ENCODE assay signal across 1 cellular context in the genomic region with DNA sequence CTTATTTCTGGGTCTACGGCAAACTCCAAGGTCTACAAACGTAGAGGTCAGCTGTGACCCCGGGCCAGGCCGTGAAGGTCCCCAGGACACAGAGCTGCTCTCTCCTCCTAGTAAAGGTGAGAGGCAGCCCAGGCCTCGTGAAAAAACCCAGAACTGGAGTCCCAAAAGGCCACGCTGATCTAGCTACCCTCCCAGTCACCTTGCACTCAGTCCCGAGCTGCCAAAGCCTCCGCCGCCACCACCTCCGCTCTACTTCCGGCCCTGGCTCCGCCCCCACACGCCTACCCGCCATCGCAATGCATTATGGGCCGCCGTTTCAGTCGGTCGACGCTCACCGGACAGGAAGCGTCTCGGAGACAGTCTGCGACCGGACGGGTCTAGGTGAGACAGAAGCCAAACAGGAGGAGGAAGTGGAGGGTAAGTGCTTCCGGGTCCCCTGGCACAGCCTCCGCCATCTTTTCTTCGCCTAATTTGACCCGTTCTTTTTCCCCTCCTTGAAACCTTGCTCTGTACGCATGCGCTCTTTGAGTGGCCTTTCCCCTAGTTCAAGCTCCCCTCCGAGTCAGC.
TF ChIP-seq lines count a peak whose summit lies in the region.

A gene with protein sequence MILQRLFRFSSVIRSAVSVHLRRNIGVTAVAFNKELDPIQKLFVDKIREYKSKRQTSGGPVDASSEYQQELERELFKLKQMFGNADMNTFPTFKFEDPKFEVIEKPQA (minus strand): TSS at position 251 of the 567 bp plus-strand sequence. CDS start 5,110 bp downstream, outside the sequence.
TSS of gene GABPA (plus strand) at position 319 of the 567 bp plus-strand sequence. CDS start 6,627 bp downstream, outside the sequence.

TF ChIP-seq in GM12878, 131 proteins besides CTCF, POLR2A, EP300 and RAD21 (continued from another document):
- TF ChIP-seq KLF5 (IDR thresholded peaks at IDR 0.05; ENCODE audit: partially characterized antibody) (no peak), ATF7 (IDR thresholded peaks at IDR 0.05; ENCODE audit: low read depth) (peak; percentile 68; the same call in 1 of the 2 replicates), TBL1XR1 (IDR thresholded peaks at IDR 0.05; ENCODE audit: low read depth, low read length) (peak; percentile 68; the same call in 1 of the 2 replicates), ZBTB11 (CRISPR knock-in tag; IDR thresholded peaks at IDR 0.05) (peak; percentile 88), ASH2L (IDR thresholded peaks at IDR 0.05; ENCODE audit: borderline replicate concordance, low read depth) (no peak), NR2C2 (IDR thresholded peaks at IDR 0.05; ENCODE audit: borderline replicate concordance, control insufficient read depth, insufficient read length, low read depth) (peak; percentile 98), IRF4 (IDR thresholded peaks at IDR 0.05; ENCODE audit: low read depth, low read length) (peak; percentile 59; the same call in 1 of the 2 replicates), IKZF1 (conservative IDR thresholded peaks at IDR 0.05) (no peak; the same call in 1 of the 2 replicates), SMC3 (IDR thresholded peaks at IDR 0.05; ENCODE audit: borderline replicate concordance, low read length) (no peak; the same call in 1 of the 2 replicates), CBX3 (IDR thresholded peaks at IDR 0.05; ENCODE audit: borderline replicate concordance, low read depth) (no peak), USF2 (IDR thresholded peaks at IDR 0.05; ENCODE audit: borderline replicate concordance, low read depth, low read length) (no peak), NFIC (IDR thresholded peaks at IDR 0.05; ENCODE audit: low read depth, low read length) (no peak; the same call in 1 of the 2 replicates), HSF1 (IDR thresholded peaks at IDR 0.05; ENCODE audit: low read depth, low read length) (0 out of 2 replicates have a peak, but pooled peaks have one; percentile 43), EZH2 (IDR thresholded peaks at IDR 0.05; ENCODE audit: borderline replicate concordance, control insufficient read depth, low read depth, low read length) (no peak), BRCA1 (IDR thresholded peaks at IDR 0.05; ENCODE audit: low read depth, low read length) (no peak), SMAD5 (IDR thresholded peaks at IDR 0.05; ENCODE audit: low read depth) (peak; percentile 82), SRF (IDR thresholded peaks at IDR 0.05; ENCODE audit: low read depth in 2 of 2, low read length in 2 of 2) (peak; percentile 63 to 74), CHD4 (IDR thresholded peaks at IDR 0.05) (no peak), EGR1 (IDR thresholded peaks at IDR 0.05; ENCODE audit: borderline replicate concordance in 1 of 2, low read depth in 2 of 2, low read length in 2 of 2) (peak; percentile 82 to 97), ZNF274 (IDR thresholded peaks at IDR 0.05; ENCODE audit: insufficient read depth, insufficient read length) (no peak), SREBF1 (IDR thresholded peaks at IDR 0.05; ENCODE audit: low read length) (peak; percentile 86), EED (IDR thresholded peaks at IDR 0.05; ENCODE audit: low read depth) (no peak), ZNF24 (IDR thresholded peaks at IDR 0.05) (no peak)
- TF ChIP-seq, protein P1, sequence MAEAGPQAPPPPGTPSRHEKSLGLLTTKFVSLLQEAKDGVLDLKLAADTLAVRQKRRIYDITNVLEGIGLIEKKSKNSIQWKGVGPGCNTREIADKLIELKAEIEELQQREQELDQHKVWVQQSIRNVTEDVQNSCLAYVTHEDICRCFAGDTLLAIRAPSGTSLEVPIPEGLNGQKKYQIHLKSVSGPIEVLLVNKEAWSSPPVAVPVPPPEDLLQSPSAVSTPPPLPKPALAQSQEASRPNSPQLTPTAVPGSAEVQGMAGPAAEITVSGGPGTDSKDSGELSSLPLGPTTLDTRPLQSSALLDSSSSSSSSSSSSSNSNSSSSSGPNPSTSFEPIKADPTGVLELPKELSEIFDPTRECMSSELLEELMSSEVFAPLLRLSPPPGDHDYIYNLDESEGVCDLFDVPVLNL (IDR thresholded peaks at IDR 0.05; ENCODE audit: low read depth, low read length) = no peak
- TF ChIP-seq, protein P2, sequence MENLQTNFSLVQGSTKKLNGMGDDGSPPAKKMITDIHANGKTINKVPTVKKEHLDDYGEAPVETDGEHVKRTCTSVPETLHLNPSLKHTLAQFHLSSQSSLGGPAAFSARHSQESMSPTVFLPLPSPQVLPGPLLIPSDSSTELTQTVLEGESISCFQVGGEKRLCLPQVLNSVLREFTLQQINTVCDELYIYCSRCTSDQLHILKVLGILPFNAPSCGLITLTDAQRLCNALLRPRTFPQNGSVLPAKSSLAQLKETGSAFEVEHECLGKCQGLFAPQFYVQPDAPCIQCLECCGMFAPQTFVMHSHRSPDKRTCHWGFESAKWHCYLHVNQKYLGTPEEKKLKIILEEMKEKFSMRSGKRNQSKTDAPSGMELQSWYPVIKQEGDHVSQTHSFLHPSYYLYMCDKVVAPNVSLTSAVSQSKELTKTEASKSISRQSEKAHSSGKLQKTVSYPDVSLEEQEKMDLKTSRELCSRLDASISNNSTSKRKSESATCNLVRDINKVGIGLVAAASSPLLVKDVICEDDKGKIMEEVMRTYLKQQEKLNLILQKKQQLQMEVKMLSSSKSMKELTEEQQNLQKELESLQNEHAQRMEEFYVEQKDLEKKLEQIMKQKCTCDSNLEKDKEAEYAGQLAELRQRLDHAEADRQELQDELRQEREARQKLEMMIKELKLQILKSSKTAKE (IDR thresholded peaks at IDR 0.05; ENCODE audit: low read depth, poor library complexity, severe bottlenecking) = no peak
TF ChIP-seq in GM12878: peak in this region for 61.
